8 cellular contexts compared by ENCODE assay signal in genomic region chr3:13308406-13308805, GRCh38.
DNase-seq lines count a peak whose midpoint lies in the region; ATAC-seq and TF ChIP-seq lines count a peak whose summit lies in the region.

No MANE protein-coding gene starts in this region.

- no peaks in the 10 kb centered on the region for H3K4me1 Mint-ChIP-seq in activated naive CD8-positive, alpha-beta T cell treated with anti-CD3 and anti-CD28 coated beads for 36 hours
- peaks cover 1 to 7% of the 10 kb centered on the region in 2 donors for H3K4me1 Mint-ChIP-seq in immature natural killer cell

- H3K36me3 Mint-ChIP-seq in activated naive CD8-positive, alpha-beta T cell treated with anti-CD3 and anti-CD28 coated beads for 36 hours, result peaks cover 2% of the 10 kb centered on the region
- peaks cover 0 to 7% (median 0%) of the 10 kb centered on the region in 3 donors for H3K36me3 Mint-ChIP-seq in immature natural killer cell

- H3K4me3 ChIP-seq in AG10803 (ENCODE audit: low read length), result no peak overlapping the region

- TF ChIP-seq CTCF in AG10803 (conservative IDR thresholded peaks at IDR 0.05; ENCODE audit: low read length), result peak; percentile 42
- TF ChIP-seq CTCF in GM13976 (IDR thresholded peaks at IDR 0.05; ENCODE audit: borderline replicate concordance, control extremely low read depth, extremely low read depth, insufficient read depth, missing control alignments), result peak; percentile 43

- no peaks in the 10 kb centered on the region for H3K27me3 Mint-ChIP-seq in activated naive CD8-positive, alpha-beta T cell treated with anti-CD3 and anti-CD28 coated beads for 36 hours
- peaks cover 8 to 12% (median 8%) of the 10 kb centered on the region in 3 donors for H3K27me3 Mint-ChIP-seq in immature natural killer cell (ENCODE audit: low read depth in 3 of 3)

- no peak for ATAC-seq in stimulated activated naive CD8-positive, alpha-beta T cell treated with anti-CD3 and anti-CD28 coated beads, Interleukin-15, Interleukin-2, amounts not matched to agents 100 U/mL and 50 U/mL, for 24 hours

- no peak overlapping the region for H3K27ac Mint-ChIP-seq in activated naive CD8-positive, alpha-beta T cell treated with anti-CD3 and anti-CD28 coated beads for 36 hours
- H3K27ac Mint-ChIP-seq in immature natural killer cell, result peak overlapping the region in 4 of 6 donors; percentile 28 to 74 (median 58)

- DNase-seq in AG10803 (ENCODE audit: low read depth) (peak; percentile 17), GM13976 (ENCODE audit: low spot score) (peak; percentile 70), NCI-H1694 (lab: John Stamatoyannopoulos, UW) (peak; percentile 12), immature natural killer cell (peak in 1 of 3 donors; percentile 15), A172 (ENCODE audit: low spot score) (no peak), epidermal melanocyte (ENCODE audit: insufficient read length, low spot score) (no peak)
- peak; percentile 14 for DNase-seq in activated naive CD8-positive, alpha-beta T cell treated with anti-CD3 and anti-CD28 coated beads for 36 hours
- peak; percentile 22 for DNase-seq in stimulated activated naive CD8-positive, alpha-beta T cell treated with anti-CD3 and anti-CD28 coated beads, Interleukin-15, Interleukin-2, amounts not matched to agents 100 U/mL and 50 U/mL, for 24 hours

- no peak overlapping the region for H3K4me3 Mint-ChIP-seq in activated naive CD8-positive, alpha-beta T cell treated with anti-CD3 and anti-CD28 coated beads for 36 hours
- H3K4me3 Mint-ChIP-seq in immature natural killer cell, result no peak overlapping the region

- H3K9me3 Mint-ChIP-seq in activated naive CD8-positive, alpha-beta T cell treated with anti-CD3 and anti-CD28 coated beads for 36 hours, result no peaks in the 10 kb centered on the region
- no peaks in the 10 kb centered on the region for H3K9me3 Mint-ChIP-seq in immature natural killer cell

- in situ Hi-C loops in GM13976 (cut with MboI; ENCODE audit: low sequenced_read_pairs, unreplicated experiment), result no loop called here

Comparison
In these comparisons a context has a peak if more than half of its experiments do, and no peak if none do; other contexts are left out.
1. DNase-seq: peak in AG10803 (single experiment), GM13976 (single experiment), NCI-H1694 (single experiment), activated naive CD8-positive, alpha-beta T cell treated with anti-CD3 and anti-CD28 coated beads for 36 hours (single experiment) and stimulated activated naive CD8-positive, alpha-beta T cell treated with anti-CD3 and anti-CD28 coated beads, Interleukin-15, Interleukin-2, amounts not matched to agents 100 U/mL and 50 U/mL, for 24 hours (single experiment); none in A172 (single experiment) and epidermal melanocyte (single experiment).